27 cellular contexts compared by ENCODE assay signal in genomic region chr22:48642550-48642949, GRCh38.
DNase-seq lines count a peak whose midpoint lies in the region; ATAC-seq and TF ChIP-seq lines count a peak whose summit lies in the region.
"Had no signal": no experiment of that assay in that cellular context is flagged by ENCODE, and none has a peak within 500 bp of the region (broad histone marks: within the 10 kb centered on the region; RNA-seq: fewer than 3 reads in every experiment).

No MANE protein-coding gene starts in this region.

- in situ Hi-C loops in GM23248 (cut with MboI), result no loop called here

- H3K27me3 ChIP-seq in BLaER1, result no peaks in the 10 kb centered on the region
- H3K27me3 ChIP-seq in naive thymus-derived CD4-positive, alpha-beta T cell (ENCODE audit: control insufficient read depth in 2 of 2, insufficient read depth in 2 of 2, low read length in 2 of 2), result no peaks in the 10 kb centered on the region
- no peaks in the 10 kb centered on the region for H3K27me3 ChIP-seq in H7 (ENCODE audit: control insufficient read depth, insufficient read depth, low read length)
- H3K27me3 ChIP-seq in GM23248 (replicated peaks; ENCODE audit: insufficient read depth), result no peaks in the 10 kb centered on the region

- peak overlapping the region; percentile 96 for H3K4me2 ChIP-seq in BLaER1
- no peak overlapping the region for H3K4me2 ChIP-seq in GM23248 (ENCODE audit: unreplicated experiment)
- H3K4me2 ChIP-seq: PC-9 had no signal

- 58 to 73% methylated on average over 6 of the region's 6 CpGs for WGBS in GM23248 (ENCODE audit: low coverage in 1 of 2, low lambda C conversion rate in 2 of 2, missing lambda C conversion rate in 2 of 2), 2 experiments

- no peak overlapping the region for H2AFZ ChIP-seq in GM23248
- H2AFZ ChIP-seq: PC-9 had no signal

- no peaks in the 10 kb centered on the region for H3K9me3 ChIP-seq in BLaER1
- H3K9me3 ChIP-seq in HEK293 (ENCODE audit: control insufficient read depth, insufficient read depth, low read depth, low read length), result no peaks in the 10 kb centered on the region
- H3K9me3 ChIP-seq in naive thymus-derived CD4-positive, alpha-beta T cell (ENCODE audit: control insufficient read depth in 2 of 3, low read length in 3 of 3), result no peaks in the 10 kb centered on the region
- no peaks in the 10 kb centered on the region for H3K9me3 ChIP-seq in GM23248 (ENCODE audit: low read depth)
- H3K9me3 ChIP-seq: Caco-2, SJCRH30 had no signal

- H3K4me1 Mint-ChIP-seq in naive thymus-derived CD4-positive, alpha-beta T cell, result no peaks in the 10 kb centered on the region

- TF ChIP-seq CTCF in HEK293 (tag by site-specific recombination; IDR thresholded peaks at IDR 0.05), result no peak

- H3K36me3 ChIP-seq in BLaER1, result no peaks in the 10 kb centered on the region; the same call in 1 of the 2 replicates
- no peaks in the 10 kb centered on the region for H3K36me3 ChIP-seq in HEK293 (ENCODE audit: control insufficient read depth in 2 of 2, insufficient read depth in 1 of 2, low read length in 2 of 2)
- H3K36me3 ChIP-seq in naive thymus-derived CD4-positive, alpha-beta T cell (ENCODE audit: control insufficient read depth in 2 of 3, insufficient read depth in 3 of 3, low read length in 3 of 3), result no peaks in the 10 kb centered on the region
- H3K36me3 ChIP-seq in H7 (replicated peaks; ENCODE audit: control insufficient read depth, insufficient read depth, low read length), result no peaks in the 10 kb centered on the region
- H3K36me3 ChIP-seq in GM23248 (ENCODE audit: low read depth), result no peaks in the 10 kb centered on the region
- H3K36me3 ChIP-seq: SJCRH30 had no signal

- intact Hi-C loops in naive thymus-derived CD4-positive, alpha-beta T cell (cut with micrococcal nuclease), result no loop called here
- intact Hi-C loops in left colon (cut with DNase I, micrococcal nuclease), result no loop called here

- no peaks in the 10 kb centered on the region for H3K79me2 ChIP-seq in GM23248 (ENCODE audit: insufficient read depth)

- H3K27me3 Mint-ChIP-seq in naive thymus-derived CD4-positive, alpha-beta T cell, result no peaks in the 10 kb centered on the region

- no peak overlapping the region for H3K4me3 Mint-ChIP-seq in naive thymus-derived CD4-positive, alpha-beta T cell
- H3K4me3 Mint-ChIP-seq: CD8-positive, alpha-beta T cell; HFFc6 had no signal

- H3K27ac Mint-ChIP-seq in naive thymus-derived CD4-positive, alpha-beta T cell, result no peak overlapping the region
- H3K27ac Mint-ChIP-seq: CD8-positive, alpha-beta T cell; HFFc6 had no signal

- DNase-seq in naive thymus-derived CD4-positive, alpha-beta T cell, result no peak
- DNase-seq in substantia nigra (lab: John Stamatoyannopoulos, UW) (no peak), left colon (no peak), H7 (no peak), GM23248 (no peak)
- DNase-seq: AML-193, Caco-2, EL, GDM1, HFFc6, KBM-7, MV-4-11, NCI-H1105, NCI-H1436 treated with DMSO at 0.1 percent for 48 hours, NCI-H187 treated with DMSO at 0.1 percent for 48 hours, NCI-H446, NCI-H526, NCI-H82, PC-9, SJCRH30 had no signal

- H4K20me1 ChIP-seq in BLaER1 (peaks cover 28% of the 10 kb centered on the region), GM23248 (ENCODE audit: insufficient read depth) (no peaks in the 10 kb centered on the region)

- H3K9me2 ChIP-seq in GM23248 (ENCODE audit: insufficient read depth), result no peaks in the 10 kb centered on the region

- no peaks in the 10 kb centered on the region for H3F3A ChIP-seq in GM23248 (ENCODE audit: insufficient read depth)

- H3K9me3 Mint-ChIP-seq in naive thymus-derived CD4-positive, alpha-beta T cell, result no peaks in the 10 kb centered on the region
- H3K9me3 Mint-ChIP-seq: CD8-positive, alpha-beta T cell had no signal

- H3K36me3 Mint-ChIP-seq in naive thymus-derived CD4-positive, alpha-beta T cell, result no peaks in the 10 kb centered on the region
- H3K36me3 Mint-ChIP-seq: CD8-positive, alpha-beta T cell had no signal

- ATAC-seq in naive thymus-derived CD4-positive, alpha-beta T cell, result peak; percentile 13
- ATAC-seq in left colon, result no peak
- ATAC-seq: CD8-positive, alpha-beta T cell; GM12878; Right ventricle myocardium inferior; SK-N-SH treated with all-trans-retinoic acid at 6 μM for 48 hours had no signal

- H3K27ac ChIP-seq in BLaER1, result peak overlapping the region; percentile 66; the same call in 1 of the 2 replicates
- H3K27ac ChIP-seq in HEK293 (ENCODE audit: extremely low read depth, low read depth, low read length), result no peak overlapping the region
- no peak overlapping the region for H3K27ac ChIP-seq in naive thymus-derived CD4-positive, alpha-beta T cell (ENCODE audit: low read depth, low read length)
- H3K27ac ChIP-seq in substantia nigra (ENCODE audit: low read depth, low read length, poor library complexity, severe bottlenecking), result peak overlapping the region; percentile 59
- no peak overlapping the region for H3K27ac ChIP-seq in GM23248
- H3K27ac ChIP-seq: C4-2B, PC-9, SJCRH30 had no signal

- H3K9ac ChIP-seq in BLaER1 (no peak overlapping the region), GM23248 (no peak overlapping the region)

- H3K4me3 ChIP-seq in BLaER1, result no peak overlapping the region
- H3K4me3 ChIP-seq in HEK293 (ENCODE audit: low read depth, low read length), result no peak overlapping the region
- no peak overlapping the region for H3K4me3 ChIP-seq in naive thymus-derived CD4-positive, alpha-beta T cell (ENCODE audit: low read length)
- H3K4me3 ChIP-seq in H7 (ENCODE audit: insufficient read depth, low read depth, low read length), result no peak overlapping the region
- H3K4me3 ChIP-seq in GM23248, result no peak overlapping the region
- H3K4me3 ChIP-seq: GM12878, PC-9, SJCRH30 had no signal

- CTCF ChIA-PET in HEK293 (lab: Yijun Ruan, JAX), result no interaction called here
- CTCF ChIA-PET in naive thymus-derived CD4-positive, alpha-beta T cell (lab: Charles Lee), result no interaction called here

- peaks cover 97% of the 10 kb centered on the region for H3K4me1 ChIP-seq in BLaER1
- no peaks in the 10 kb centered on the region for H3K4me1 ChIP-seq in HEK293 (ENCODE audit: control insufficient read depth, insufficient read depth, low read length)
- no peaks in the 10 kb centered on the region for H3K4me1 ChIP-seq in naive thymus-derived CD4-positive, alpha-beta T cell (ENCODE audit: control insufficient read depth in 2 of 2, insufficient read depth in 2 of 2, low read length in 2 of 2)
- no peaks in the 10 kb centered on the region for H3K4me1 ChIP-seq in GM23248 (ENCODE audit: insufficient read depth)
- H3K4me1 ChIP-seq: Caco-2 had no signal

- POLR2A ChIA-PET in HEK293 (lab: Yijun Ruan, JAX), result no interaction called here
- POLR2A ChIA-PET in naive thymus-derived CD4-positive, alpha-beta T cell (lab: Charles Lee), result no interaction called here

TF ChIP-seq in HEK293, 187 proteins besides CTCF, POLR2A, EP300 and RAD21:
- TF ChIP-seq ZFHX2 (tag by site-specific recombination; conservative IDR thresholded peaks at IDR 0.05), result peak; percentile 69
- TF ChIP-seq ZNF792 (tag by site-specific recombination; IDR thresholded peaks at IDR 0.05), result no peak
- TF ChIP-seq EGR2 (tag by site-specific recombination; IDR thresholded peaks at IDR 0.05; ENCODE audit: low read depth), result peak; percentile 70; the same call in 1 of the 2 replicates
- TF ChIP-seq ZNF701 (tag by site-specific recombination; IDR thresholded peaks at IDR 0.05), result no peak

Comparison
In these comparisons a context has a peak if more than half of its experiments do, and no peak if none do; other contexts are left out.
1. H3K27ac ChIP-seq: peak in BLaER1 (single experiment) and substantia nigra (single experiment); none in HEK293 (single experiment), naive thymus-derived CD4-positive, alpha-beta T cell (single experiment) and GM23248 (single experiment).